ENCODE assay signal across 19 cellular contexts in the genomic region with DNA sequence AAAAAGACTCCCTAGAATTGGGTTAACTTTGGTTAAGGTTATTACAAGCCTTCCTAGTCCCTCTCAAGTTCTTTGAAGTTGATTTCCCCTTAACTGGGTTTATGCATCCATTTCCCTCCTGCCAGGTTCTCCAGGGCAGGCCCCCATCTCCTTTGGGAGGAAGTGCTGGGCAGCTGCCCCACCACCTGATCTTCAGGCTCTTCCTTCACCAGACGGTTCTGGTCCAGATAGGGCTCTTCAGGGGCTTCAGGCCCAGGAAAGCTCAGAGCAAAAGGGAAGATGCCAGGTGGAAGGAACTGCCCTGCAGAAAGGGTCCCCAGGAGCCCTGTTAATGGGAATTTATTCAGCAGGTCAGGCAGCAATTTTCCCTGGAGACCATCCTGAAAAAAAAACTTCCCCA. TPM values are rescaled to one million over a fixed set of nuclear protein-coding genes. Genes with fewer than 3 reads are reported as not detected.
DNase-seq lines count a peak whose midpoint lies in the region; ATAC-seq and TF ChIP-seq lines count a peak whose summit lies in the region.
"Had no signal": no experiment of that assay in that cellular context is flagged by ENCODE, and none has a peak within 500 bp of the region (broad histone marks: within the 10 kb centered on the region; RNA-seq: fewer than 3 reads in every experiment).

No MANE protein-coding gene starts in this region.

- no peaks in the 10 kb centered on the region for H3K36me3 ChIP-seq in hepatocyte (replicated peaks; ENCODE audit: insufficient read depth, low read depth)

- DNase-seq in AG08396 (ENCODE audit: low spot score) = peak; percentile 2
- no peak for DNase-seq in hepatocyte (ENCODE audit: low spot score)
- no peak for DNase-seq in nephron progenitor cell
- no peak for DNase-seq in NCI-H774 (lab: John Stamatoyannopoulos, UW)
- DNase-seq in erythroblast (lab: John Stamatoyannopoulos, UW) = no peak
- no peak for DNase-seq in midbrain (lab: John Stamatoyannopoulos, UW)
- DNase-seq: CD8-positive, alpha-beta T cell; MV-4-11; NCI-H1694 treated with DMSO at 0.1 percent for 48 hours; NCI-H510A treated with DMSO at 0.1 percent for 48 hours; PC-9; SIG-M5 had no signal

- no peak overlapping the region for H3K27ac ChIP-seq in hepatocyte
- H3K27ac ChIP-seq: A549; BLaER1 treated with 17β-estradiol and CSF1 and Interleukin-3, amounts not matched to agents 10 nM and 100 nM; KMS-11; PC-9; RWPE1 had no signal

- H3K9me3 Mint-ChIP-seq in brain = no peaks in the 10 kb centered on the region
- H3K9me3 Mint-ChIP-seq in nephron progenitor cell = no peaks in the 10 kb centered on the region
- H3K9me3 Mint-ChIP-seq: CD8-positive, alpha-beta T cell had no signal

- no peak for ATAC-seq in HG03108 (IDR thresholded peaks at IDR 0.05; ENCODE audit: unreplicated experiment)
- ATAC-seq: A549; CD8-positive, alpha-beta T cell; HepG2 had no signal

- peak overlapping the region; percentile 100 for H3K4me2 ChIP-seq in hepatocyte
- H3K4me2 ChIP-seq: A549; BLaER1 treated with 17β-estradiol and CSF1 and Interleukin-3, amounts not matched to agents 10 nM and 100 nM; KMS-11; PC-9 had no signal

- H3K4me1 Mint-ChIP-seq in brain = peaks cover 9% of the 10 kb centered on the region
- peaks cover 28% of the 10 kb centered on the region for H3K4me1 Mint-ChIP-seq in nephron progenitor cell

- H3K27me3 Mint-ChIP-seq in brain (peaks cover 63% of the 10 kb centered on the region), nephron progenitor cell (ENCODE audit: low read depth, poor library complexity) (peaks cover 69% of the 10 kb centered on the region)

- TF ChIP-seq CTCF in brain (conservative IDR thresholded peaks at IDR 0.05) = no peak
- TF ChIP-seq CTCF in hepatocyte (IDR thresholded peaks at IDR 0.05; ENCODE audit: poor library complexity) = no peak
- no peak for TF ChIP-seq CTCF in nephron progenitor cell (IDR thresholded peaks at IDR 0.05)

- peaks cover 31% of the 10 kb centered on the region for H3K27me3 ChIP-seq in hepatocyte

- H3K27ac Mint-ChIP-seq in brain (no peak overlapping the region), nephron progenitor cell (no peak overlapping the region)
- H3K27ac Mint-ChIP-seq: CD8-positive, alpha-beta T cell had no signal

- H3K4me3 Mint-ChIP-seq in brain (peak overlapping the region in 3 of 5 experiments; percentile 76 to 86 (median 80)), nephron progenitor cell (peak overlapping the region; percentile 73)
- H3K4me3 Mint-ChIP-seq: CD8-positive, alpha-beta T cell had no signal

- no peaks in the 10 kb centered on the region for H3K9me3 ChIP-seq in hepatocyte (ENCODE audit: low read depth)
- H3K9me3 ChIP-seq: A549 had no signal

- WGBS in hepatocyte (ENCODE audit: low lambda C conversion rate, missing lambda C conversion rate) = 70% methylated on average over 1 of the region's 1 CpG

- no peak overlapping the region for H2AFZ ChIP-seq in hepatocyte
- H2AFZ ChIP-seq: PC-9 had no signal

- H4K20me1 ChIP-seq in hepatocyte (ENCODE audit: insufficient read depth, poor library complexity, severe bottlenecking) = no peaks in the 10 kb centered on the region

- TF ChIP-seq POLR2A in erythroblast (IDR thresholded peaks at IDR 0.05; ENCODE audit: low read length) = no peak

- H3K4me3 ChIP-seq in hepatocyte = no peak overlapping the region
- H3K4me3 ChIP-seq: A549; BLaER1 treated with 17β-estradiol and CSF1 and Interleukin-3, amounts not matched to agents 10 nM and 100 nM; PC-9 had no signal

- H3K79me2 ChIP-seq in hepatocyte = no peaks in the 10 kb centered on the region

- peaks cover 22% of the 10 kb centered on the region for H3K36me3 Mint-ChIP-seq in brain
- H3K36me3 Mint-ChIP-seq in nephron progenitor cell (ENCODE audit: low read depth) = peaks cover 34% of the 10 kb centered on the region

- peaks cover 34% of the 10 kb centered on the region for H3K4me1 ChIP-seq in hepatocyte (ENCODE audit: insufficient read depth)
- H3K4me1 ChIP-seq: A549 had no signal

- no peaks in the 10 kb centered on the region for H3K9me2 ChIP-seq in hepatocyte (replicated peaks; ENCODE audit: insufficient read depth)

RNA-seq across cellular contexts. Expression of a gene that starts 2.1 kb away (rescaled TPM):
- 1.8 TPM for polyA plus RNA-seq in brain (ENCODE audit: insufficient read depth, low read depth, low replicate concordance)
- 1.9 and 3.1 TPM in 2 replicates for total RNA-seq in hepatocyte
- polyA plus RNA-seq in hepatocyte = 2.7 and 3.9 TPM in 2 replicates
- total RNA-seq: CD8-positive, alpha-beta T cell; PC-9 had no signal
- polyA plus RNA-seq: A549 had no signal

RNA-seq across cellular contexts. Expression of a gene that starts 58.3 kb away (rescaled TPM):
- polyA plus RNA-seq in brain (ENCODE audit: insufficient read depth, low read depth, low replicate concordance) = 12.8 TPM
- 67.4 and 68.8 TPM in 2 replicates for total RNA-seq in hepatocyte
- polyA plus RNA-seq in hepatocyte = 24.1 and 34.4 TPM in 2 replicates
